In genomic region chr15:79007066-79007465, GRCh38 we compare ENCODE assay signal across 8 cellular contexts.
DNase-seq lines count a peak whose midpoint lies in the region; ATAC-seq, FAIRE-seq and TF ChIP-seq lines count a peak whose summit lies in the region.

No MANE protein-coding gene starts in this region.

- H3K36me3 ChIP-seq in RWPE2 (ENCODE audit: low read depth) = no peaks in the 10 kb centered on the region

- H3K4me3 ChIP-seq in RWPE2 (ENCODE audit: severe bottlenecking) (no peak overlapping the region), retinal pigment epithelial cell (ENCODE audit: low read length) (no peak overlapping the region)

- TF ChIP-seq CTCF in RWPE2 (IDR thresholded peaks at IDR 0.05; ENCODE audit: poor library complexity, severe bottlenecking) = peak; percentile 44
- TF ChIP-seq CTCF in retinal pigment epithelial cell (conservative IDR thresholded peaks at IDR 0.05; ENCODE audit: low read depth, low read length) = peak; percentile 57

- no peaks in the 10 kb centered on the region for H3K9me3 ChIP-seq in RWPE2 (ENCODE audit: severe bottlenecking)

- no peaks in the 10 kb centered on the region for H3K27me3 ChIP-seq in RWPE2 (ENCODE audit: insufficient read depth, poor library complexity, severe bottlenecking)

- H3K27ac ChIP-seq in RWPE2 (ENCODE audit: poor library complexity, severe bottlenecking) = no peak overlapping the region

- H3K4me1 ChIP-seq in RWPE2 (ENCODE audit: insufficient read depth, poor library complexity, severe bottlenecking) = peaks cover 16% of the 10 kb centered on the region

- TF ChIP-seq POLR2A in GM12891 (IDR thresholded peaks at IDR 0.05; ENCODE audit: low read depth, low read length) = no peak

- ATAC-seq in RWPE2 (ENCODE audit: low read depth) (no peak), HG03520 (IDR thresholded peaks at IDR 0.05; ENCODE audit: unreplicated experiment) (no peak)

- no peak for FAIRE-seq in GM12891 (lab: Jason Lieb, UNC)

- peak; percentile 38 for DNase-seq in stimulated activated CD4-positive, alpha-beta T cell treated with anti-CD3 and anti-CD28 coated beads, Interleukin-15, amount 100 ng/mL, for 24 hours
- no peak for DNase-seq in stimulated activated CD4-positive, alpha-beta T cell treated with anti-CD3 and anti-CD28 coated beads, Interleukin-1b, Interleukin-23, amount 100 ng/mL, for 48 hours
- no peak for DNase-seq in RWPE2 (ENCODE audit: low spot score)
- peak; percentile 42 for DNase-seq in fibroblast of gingiva (ENCODE audit: low read depth)
- DNase-seq in retinal pigment epithelial cell (ENCODE audit: low read depth) = no peak
- DNase-seq in OCI-M2 (lab: John Stamatoyannopoulos, UW; ENCODE audit: unreplicated experiment) = no peak
- DNase-seq in GM12891 (ENCODE audit: insufficient read length, low spot score) = no peak

TF ChIP-seq in GM12891, 5 proteins besides CTCF, POLR2A, EP300 and RAD21:
- TF ChIP-seq PAX5 (IDR thresholded peaks at IDR 0.05; ENCODE audit: insufficient read depth, low read length, severe bottlenecking) = no peak
- TF ChIP-seq POU2F2 (IDR thresholded peaks at IDR 0.05; ENCODE audit: low read depth, low read length) = no peak
- TF ChIP-seq POLR2AphosphoS5 (IDR thresholded peaks at IDR 0.05; ENCODE audit: low read depth, low read length) = no peak
- no peak for TF ChIP-seq SPI1 (IDR thresholded peaks at IDR 0.05; ENCODE audit: low read depth, low read length)
- TF ChIP-seq TAF1 (IDR thresholded peaks at IDR 0.05; ENCODE audit: low read depth, low read length) = no peak

Comparison
In these comparisons a context has a peak if more than half of its experiments do, and no peak if none do; other contexts are left out.
1. DNase-seq: peak in stimulated activated CD4-positive, alpha-beta T cell treated with anti-CD3 and anti-CD28 coated beads, Interleukin-15, amount 100 ng/mL, for 24 hours (single experiment) and fibroblast of gingiva (single experiment); none in stimulated activated CD4-positive, alpha-beta T cell treated with anti-CD3 and anti-CD28 coated beads, Interleukin-1b, Interleukin-23, amount 100 ng/mL, for 48 hours (single experiment), RWPE2 (single experiment), retinal pigment epithelial cell (single experiment), OCI-M2 (single experiment) and GM12891 (single experiment).